In genomic region chr1:31936966-31937299, GRCh38 we compare ENCODE assay signal across 8 cellular contexts. TPM values are rescaled to one million over a fixed set of nuclear protein-coding genes. Genes with fewer than 3 reads are reported as not detected.
A peak's percentile ranks its signal among the peaks of the same experiment; 100 is the strongest.
DNase-seq lines count a peak whose midpoint lies in the region; ATAC-seq and TF ChIP-seq lines count a peak whose summit lies in the region.

No MANE protein-coding gene starts in this region.

- H3K9me3 ChIP-seq in WERI-Rb-1 (ENCODE audit: severe bottlenecking) (peaks cover 3% of the 10 kb centered on the region), gastrocnemius medialis (no peaks in the 10 kb centered on the region)

- H3K36me3 ChIP-seq in WERI-Rb-1 (no peaks in the 10 kb centered on the region), gastrocnemius medialis (no peaks in the 10 kb centered on the region)

- TF ChIP-seq CTCF in GM12875 (IDR thresholded peaks at IDR 0.05; ENCODE audit: borderline replicate concordance, insufficient read depth, low read depth, low read length) (no peak), WERI-Rb-1 (IDR thresholded peaks at IDR 0.05; ENCODE audit: low read depth, low read length) (no peak), fibroblast of villous mesenchyme (IDR thresholded peaks at IDR 0.05; ENCODE audit: insufficient read depth, low read depth, low read length) (no peak), gastrocnemius medialis (IDR thresholded peaks at IDR 0.05 in 4 of 5, conservative IDR thresholded peaks at IDR 0.05 in 1 of 5) (no peak)

- in situ Hi-C loops in gastrocnemius medialis (cut with MboI; ENCODE audit: low sequenced_read_pairs in 4 of 4) = no loop called here

- H3K4me1 ChIP-seq in gastrocnemius medialis = peaks cover 58 to 63% of the 10 kb centered on the region in 2 donors

- DNase-seq in WERI-Rb-1 (no peak), fibroblast of villous mesenchyme (ENCODE audit: low read depth) (no peak), gastrocnemius medialis (no peak)
- no peak for DNase-seq in activated CD8-positive, alpha-beta memory T cell treated with anti-CD3 and anti-CD28 coated beads, Interleukin-2, amount 50 U/mL, for 48 hours

- intact Hi-C loops in gastrocnemius medialis (cut with DNase I; ENCODE audit: low total_unique reads) = loop anchor here (10.0 kb wide), 1 partner anchor 268 kb away; the partner anchor contains the start of genes CCDC28B, DCDC2B and IQCC

- TF ChIP-seq POLR2A in gastrocnemius medialis (IDR thresholded peaks at IDR 0.05) = no peak

- no peak for ATAC-seq in gastrocnemius medialis
- no peak for ATAC-seq in GM19452 (IDR thresholded peaks at IDR 0.05; ENCODE audit: unreplicated experiment)
- ATAC-seq in HG03521 (IDR thresholded peaks at IDR 0.05; ENCODE audit: unreplicated experiment) = no peak
- ATAC-seq in GM21619 (IDR thresholded peaks at IDR 0.05; ENCODE audit: unreplicated experiment) = no peak

- H3K27me3 ChIP-seq in WERI-Rb-1 (ENCODE audit: insufficient read depth, low read depth, severe bottlenecking) = no peaks in the 10 kb centered on the region
- no peaks in the 10 kb centered on the region for H3K27me3 ChIP-seq in gastrocnemius medialis

- H3K27ac ChIP-seq in WERI-Rb-1 (no peak overlapping the region), gastrocnemius medialis (peak overlapping the region; percentile 97 to 99 (median 98))

- H3K4me3 ChIP-seq in GM12875 (ENCODE audit: low read depth, low read length) (peak overlapping the region; percentile 94), WERI-Rb-1 (ENCODE audit: low read depth, low read length) (peak overlapping the region; percentile 76), fibroblast of villous mesenchyme (ENCODE audit: low read depth, low read length) (peak overlapping the region; percentile 90), gastrocnemius medialis (peak overlapping the region; percentile 81 to 91 (median 84))

RNA-seq across cellular contexts. Expression of gene PTP4A2, which starts 1.2 kb away (rescaled TPM):
- 388 and 503 TPM in 2 replicates for total RNA-seq in fibroblast of villous mesenchyme
- 100 to 1,000 TPM; 294 to 522 (median 353) TPM for total RNA-seq in gastrocnemius medialis
